Comparison of ENCODE assay signal across 1 cellular context in genomic region chr20:23920408-23920780, GRCh38.
TF ChIP-seq lines count a peak whose summit lies in the region.

No MANE protein-coding gene starts in this region.

TF ChIP-seq in GM23338, 12 proteins besides CTCF, POLR2A, EP300 and RAD21 (continued from another document):
- TF ChIP-seq ZNF462 (CRISPR knock-in tag; IDR thresholded peaks at IDR 0.05) (no peak), JUNB (IDR thresholded peaks at IDR 0.05; ENCODE audit: unreplicated experiment) (no peak), POLR2AphosphoS5 (IDR thresholded peaks at IDR 0.05; ENCODE audit: low read depth) (no peak), STAT1 (IDR thresholded peaks at IDR 0.05; ENCODE audit: unreplicated experiment) (no peak), NANOG (IDR thresholded peaks at IDR 0.05; ENCODE audit: borderline replicate concordance) (no peak), ZNF114 (CRISPR knock-in tag; IDR thresholded peaks at IDR 0.05) (no peak)
- TF ChIP-seq, protein P1, sequence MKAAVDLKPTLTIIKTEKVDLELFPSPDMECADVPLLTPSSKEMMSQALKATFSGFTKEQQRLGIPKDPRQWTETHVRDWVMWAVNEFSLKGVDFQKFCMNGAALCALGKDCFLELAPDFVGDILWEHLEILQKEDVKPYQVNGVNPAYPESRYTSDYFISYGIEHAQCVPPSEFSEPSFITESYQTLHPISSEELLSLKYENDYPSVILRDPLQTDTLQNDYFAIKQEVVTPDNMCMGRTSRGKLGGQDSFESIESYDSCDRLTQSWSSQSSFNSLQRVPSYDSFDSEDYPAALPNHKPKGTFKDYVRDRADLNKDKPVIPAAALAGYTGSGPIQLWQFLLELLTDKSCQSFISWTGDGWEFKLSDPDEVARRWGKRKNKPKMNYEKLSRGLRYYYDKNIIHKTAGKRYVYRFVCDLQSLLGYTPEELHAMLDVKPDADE (IDR thresholded peaks at IDR 0.05) = no peak
